15 cellular contexts compared by ENCODE assay signal in the genomic region with DNA sequence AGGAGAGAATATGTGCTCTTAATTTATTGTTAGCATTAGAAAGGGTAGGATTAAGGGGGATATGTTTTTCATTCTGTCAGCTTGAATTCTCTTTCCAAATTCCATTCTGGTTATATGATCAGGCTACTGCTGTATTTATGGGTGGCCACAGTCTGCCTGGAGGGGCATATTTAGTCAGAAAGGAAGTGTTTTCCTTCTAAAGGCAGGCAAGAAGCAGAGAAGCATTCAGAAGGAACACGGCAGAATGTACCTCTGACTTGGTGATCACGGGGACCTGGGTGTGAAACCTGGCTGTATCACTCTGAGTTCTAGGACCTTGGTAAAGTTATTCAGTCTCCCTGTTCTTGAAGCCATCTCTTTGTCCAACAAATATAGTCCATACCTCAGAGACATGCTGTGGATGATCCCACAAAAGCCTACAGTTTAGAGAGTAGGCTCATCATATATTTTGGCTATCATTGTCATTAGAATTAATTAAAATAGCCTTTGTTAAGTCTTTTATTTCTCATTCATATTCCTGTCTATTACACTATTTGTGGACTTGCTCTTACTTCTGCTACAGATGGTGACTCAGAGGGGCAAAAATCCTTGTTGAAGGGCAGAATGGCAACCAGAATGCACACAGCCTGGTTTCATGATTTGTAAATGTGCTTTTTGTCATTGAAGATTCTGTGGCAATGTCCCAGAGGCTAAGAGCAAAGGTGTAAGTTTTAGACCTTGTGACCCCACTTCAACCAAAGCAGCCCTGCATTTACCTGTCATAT. TPM values are rescaled to one million over a fixed set of nuclear protein-coding genes. Genes with fewer than 3 reads are reported as not detected.
A peak's percentile ranks its signal among the peaks of the same experiment; 100 is the strongest.
DNase-seq lines count a peak whose midpoint lies in the region; ATAC-seq and TF ChIP-seq lines count a peak whose summit lies in the region.
"Had no signal": no experiment of that assay in that cellular context is flagged by ENCODE, and none has a peak within 500 bp of the region (broad histone marks: within the 10 kb centered on the region; RNA-seq: fewer than 3 reads in every experiment).

No MANE protein-coding gene starts in this region.

- no peak overlapping the region for H2BK120ac ChIP-seq in H9 (ENCODE audit: low read depth, low read length, poor library complexity, severe bottlenecking)

- no peak overlapping the region for H2AK5ac ChIP-seq in H9 (ENCODE audit: insufficient read length, low read length)

- TF ChIP-seq POLR2A in esophagus squamous epithelium (IDR thresholded peaks at IDR 0.05), result no peak

- no peak overlapping the region for H3K9ac ChIP-seq in H9 (ENCODE audit: extremely low read depth, insufficient read length, low read length)
- H3K9ac ChIP-seq: BLaER1 had no signal

- no peak overlapping the region for H2BK12ac ChIP-seq in H9 (ENCODE audit: insufficient read length, low read depth, low read length)

- no peak overlapping the region for H3K23ac ChIP-seq in H9 (ENCODE audit: insufficient read length, low read depth, low read length)

- DNase-seq in ELR (ENCODE audit: low read depth) (peak; percentile 81), RWPE1 (ENCODE audit: low spot score) (peak; percentile 36), esophagus squamous epithelium (lab: John Stamatoyannopoulos, UW) (no peak), retinal pigment epithelial cell (ENCODE audit: low read depth) (peak; percentile 24), H9 (no peak), NCI-H1436 (lab: John Stamatoyannopoulos, UW) (no peak)
- DNase-seq: central memory CD4-positive, alpha-beta T cell; DND-41; mucosa of descending colon; stimulated activated CD4-positive, alpha-beta T cell treated with anti-CD3 and anti-CD28 coated beads, Interleukin-1b, Interleukin-23, amount 100 ng/mL, for 48 hours; T1000 had no signal

- no peak overlapping the region for H4K5ac ChIP-seq in H9 (ENCODE audit: insufficient read length, low read depth, low read length)

- peaks cover 9 to 61% (median 24%) of the 10 kb centered on the region in 3 donors for H3K4me1 ChIP-seq in esophagus squamous epithelium
- no peaks in the 10 kb centered on the region; the same call in 1 of the 2 replicates for H3K4me1 ChIP-seq in H9 (ENCODE audit: insufficient read depth, low read length)
- H3K4me1 ChIP-seq: BLaER1 had no signal

- POLR2A ChIA-PET in RWPE1 (lab: Yijun Ruan, JAX; ENCODE audit: low non-redundant PET), result no interaction called here

- no peak overlapping the region for H2BK20ac ChIP-seq in H9 (ENCODE audit: low read depth, low read length, poor library complexity, severe bottlenecking)

- no peaks in the 10 kb centered on the region; a peak in 2 of 5 replicates for H3K9me3 Mint-ChIP-seq in H9

- H3K27ac Mint-ChIP-seq in H9, result no peak overlapping the region
- H3K27ac Mint-ChIP-seq: progenitor cell of endocrine pancreas had no signal

- H3K27me3 Mint-ChIP-seq in H9 (ENCODE audit: low read depth), result peaks cover 97% of the 10 kb centered on the region

- no peak overlapping the region for H3K4me3 Mint-ChIP-seq in H9

- intact Hi-C loops in esophagus squamous epithelium (cut with DNase I), result no loop called here

- no peaks in the 10 kb centered on the region; a peak in 1 of 7 replicates for H3K36me3 Mint-ChIP-seq in H9 (ENCODE audit: insufficient read depth in 1 of 3, low read depth in 3 of 3)

- H4K20me1 ChIP-seq in H9 (ENCODE audit: control insufficient read depth, insufficient read depth, insufficient read length), result no peaks in the 10 kb centered on the region
- H4K20me1 ChIP-seq: BLaER1 had no signal

- peaks cover 0 to 75% (median 0%) of the 10 kb centered on the region in 4 donors for H3K27me3 ChIP-seq in esophagus squamous epithelium
- H3K27me3 ChIP-seq in H9 (ENCODE audit: insufficient read depth, low read length), result peaks cover 9% of the 10 kb centered on the region; the same call in 1 of the 2 replicates

- peaks cover 19 to 44% of the 10 kb centered on the region in 2 experiments for H3K4me1 Mint-ChIP-seq in H9

- no peaks in the 10 kb centered on the region for H3K36me3 ChIP-seq in esophagus squamous epithelium
- H3K36me3 ChIP-seq: BLaER1 had no signal

- no peak overlapping the region for H2BK15ac ChIP-seq in H9 (ENCODE audit: low read depth, low read length)

- no peak overlapping the region for H3K14ac ChIP-seq in H9 (ENCODE audit: insufficient read depth, low read length)

- H3K18ac ChIP-seq in H9 (ENCODE audit: insufficient read length, low read depth, low read length), result no peak overlapping the region

- no peak overlapping the region for H3K4ac ChIP-seq in H9 (ENCODE audit: low read depth, low read length)

- ATAC-seq in HG02571 (IDR thresholded peaks at IDR 0.05; ENCODE audit: unreplicated experiment) (no peak), GM21528 (IDR thresholded peaks at IDR 0.05; ENCODE audit: low FRiP score, unreplicated experiment) (no peak)
- ATAC-seq: mucosa of descending colon had no signal

- H3K9me3 ChIP-seq in esophagus squamous epithelium (no peaks in the 10 kb centered on the region), H9 (ENCODE audit: control insufficient read depth, low read depth, low read length) (no peaks in the 10 kb centered on the region)
- H3K9me3 ChIP-seq: BLaER1, mucosa of descending colon had no signal

- WGBS in esophagus squamous epithelium, 2 donors, result 17 to 38% methylated on average over 2 of the region's 2 CpGs
- WGBS in H9 (ENCODE audit: extremely low coverage, insufficient read length, low lambda C conversion rate), result no CpG with 5 or more reads among the region's 2 CpGs

- peaks cover 9% of the 10 kb centered on the region for H3K23me2 ChIP-seq in H9 (ENCODE audit: insufficient read length, low read depth, low read length, poor library complexity, severe bottlenecking)

- no peak overlapping the region for H3K4me2 ChIP-seq in H9 (ENCODE audit: insufficient read depth, insufficient read length, low read length)
- H3K4me2 ChIP-seq: BLaER1 had no signal

- CTCF ChIA-PET in RWPE1 (lab: Yijun Ruan, JAX), result interaction anchor here (0.6 kb wide), 1 partner anchor 212 kb away, joined by 8 read pairs; no protein-coding TSS in a partner anchor

- no peak overlapping the region for H4K91ac ChIP-seq in H9 (ENCODE audit: insufficient read length, low read depth, low read length)

- H2AFZ ChIP-seq in H9 (ENCODE audit: low read length), result no peak overlapping the region

- H3K56ac ChIP-seq in H9 (ENCODE audit: insufficient read length, low read depth, low read length), result no peak overlapping the region

- no peak overlapping the region for H2BK5ac ChIP-seq in H9 (ENCODE audit: insufficient read length, low read length)

- TF ChIP-seq CTCF in RWPE1 (conservative IDR thresholded peaks at IDR 0.05; ENCODE audit: low read depth), result no peak
- no peak for TF ChIP-seq CTCF in esophagus squamous epithelium (IDR thresholded peaks at IDR 0.05)
- no peak for TF ChIP-seq CTCF in retinal pigment epithelial cell (conservative IDR thresholded peaks at IDR 0.05; ENCODE audit: low read depth, low read length)
- no peak for TF ChIP-seq CTCF in H9 (conservative IDR thresholded peaks at IDR 0.05)

- H3K27ac ChIP-seq in RWPE1 (no peak overlapping the region), esophagus squamous epithelium (peak overlapping the region in 3 of 4 donors; percentile 22 to 83 (median 81)), H9 (ENCODE audit: insufficient read length, low read depth, low read length) (no peak overlapping the region)
- H3K27ac ChIP-seq: BLaER1 had no signal

- H3K79me2 ChIP-seq in H9 (ENCODE audit: insufficient read depth, low read length), result no peaks in the 10 kb centered on the region

- H4K8ac ChIP-seq in H9 (replicated peaks; ENCODE audit: insufficient read length, low read depth, low read length), result no peak overlapping the region

- H3K4me3 ChIP-seq in esophagus squamous epithelium (peak overlapping the region in 1 of 4 donors; percentile 7), retinal pigment epithelial cell (ENCODE audit: low read length) (no peak overlapping the region)
- H3K4me3 ChIP-seq: BLaER1, mucosa of descending colon had no signal

- no peak overlapping the region for H3T11ph ChIP-seq in H9 (ENCODE audit: low read length)

- H3K79me1 ChIP-seq in H9 (ENCODE audit: insufficient read depth, low read depth, low read length, poor library complexity, severe bottlenecking), result no peaks in the 10 kb centered on the region

RNA-seq across cellular contexts. Expression of gene TNC, which starts 2.7 kb away (rescaled TPM):
- total RNA-seq in esophagus squamous epithelium (10 to 100 TPM in 3 of 4 donors, 1 to 10 TPM in 1; 8.5 to 75.1 (median 45.4) TPM), H9 (2021) (0.63 and 0.88 TPM in 2 replicates)

Comparison
In these comparisons a context has a peak if more than half of its experiments do, and no peak if none do; other contexts are left out.
1. DNase-seq: peak in ELR (single experiment), RWPE1 (single experiment) and retinal pigment epithelial cell (single experiment); none in esophagus squamous epithelium (single experiment), H9 (single experiment) and NCI-H1436 (single experiment).
2. H3K27ac ChIP-seq: peak in esophagus squamous epithelium (3 of 4); none in RWPE1 (single experiment) and H9 (single experiment).